31 cellular contexts compared by ENCODE assay signal in the genomic region with DNA sequence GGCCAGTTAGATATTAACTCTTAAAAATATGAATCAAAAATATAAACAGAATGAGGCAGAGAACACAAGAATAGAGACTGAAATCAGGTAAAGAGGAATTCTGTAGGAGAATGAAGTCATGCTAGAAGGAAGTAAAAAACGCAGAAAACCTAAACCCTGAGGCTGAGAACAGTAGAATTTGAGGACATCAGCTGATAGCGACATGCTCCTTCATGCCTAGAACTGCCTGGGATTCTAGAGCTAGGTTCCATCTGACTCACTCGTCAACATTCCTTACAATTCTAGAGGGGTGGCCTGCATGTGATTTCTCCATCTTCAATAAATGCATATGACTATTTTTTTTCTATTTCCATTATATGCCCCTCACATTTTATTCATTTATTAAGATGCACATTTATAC.
"Had no signal": no experiment of that assay in that cellular context is flagged by ENCODE, and none has a peak within 500 bp of the region (broad histone marks: within the 10 kb centered on the region; RNA-seq: fewer than 3 reads in every experiment).

No MANE protein-coding gene starts in this region.

- H3K27ac ChIP-seq: dorsolateral prefrontal cortex, esophagus squamous epithelium, lower lobe of right lung, neutrophil, pancreas, right lobe of liver, suprapubic skin, transverse colon, vagina had no signal

- H3K9me3 Mint-ChIP-seq: neural crest cell had no signal

- DNase-seq: dorsolateral prefrontal cortex; effector CD4-positive, alpha-beta T cell; erythroblast; esophagus squamous epithelium; hypothalamus; immature natural killer cell; islet precursor cell; left ventricle myocardium superior; lower lobe of right lung; mucosa of descending colon; naive B cell; pancreas; retina; right lobe of liver; small intestine; stimulated activated CD4-positive, alpha-beta T cell treated with anti-CD3 and anti-CD28 coated beads, Interleukin-12 subunit alpha, Interleukin-12 subunit beta, amount 100 ng/mL, for 4 hours; stimulated activated CD4-positive, alpha-beta T cell treated with anti-CD3 and anti-CD28 coated beads, Interleukin-1b, Interleukin-23, amount 100 ng/mL, for 48 hours; stimulated activated CD4-positive, alpha-beta T cell treated with anti-CD3 and anti-CD28 coated beads, Interleukin-4, amount 100 ng/mL, for 1 hour; stimulated activated CD8-positive, alpha-beta memory T cell treated with anti-CD3 and anti-CD28 coated beads, Interleukin-4, amount 100 ng/mL, for 48 hours; stimulated activated naive CD4-positive, alpha-beta T cell; stimulated activated naive CD8-positive, alpha-beta T cell treated with anti-CD3 and anti-CD28 coated beads, Interleukin-15, amount 100 ng/mL, for 72 hours; transverse colon had no signal

- H3K4me3 Mint-ChIP-seq: immature natural killer cell; memory B cell; mesothelial cell of epicardium; naive B cell; natural killer cell treated with Interleukin-12 subunit alpha and Interleukin-12 subunit beta and Interleukin-15 and Interleukin-18, amount 100 ng/mL, for 72 hours; neural crest cell; stimulated activated naive CD8-positive, alpha-beta T cell treated with anti-CD3 and anti-CD28 coated beads, Interleukin-15, amount 100 ng/mL, for 72 hours had no signal

- ATAC-seq: left ventricle myocardium superior; lower lobe of right lung; mucosa of descending colon; natural killer cell treated with Interleukin-12 subunit alpha and Interleukin-12 subunit beta and Interleukin-15 and Interleukin-18, amount 100 ng/mL, for 72 hours; pancreas; right lobe of liver; stimulated activated naive CD8-positive, alpha-beta T cell treated with anti-CD3 and anti-CD28 coated beads, Interleukin-15, amount 100 ng/mL, for 72 hours had no signal

- H3K4me1 Mint-ChIP-seq: immature natural killer cell; memory B cell; mesothelial cell of epicardium; naive B cell; neural crest cell; stimulated activated naive CD8-positive, alpha-beta T cell treated with anti-CD3 and anti-CD28 coated beads, Interleukin-15, amount 100 ng/mL, for 72 hours had no signal

- FAIRE-seq: colon, frontal cortex, pancreas, small intestine had no signal

- H3K36me3 Mint-ChIP-seq: memory B cell; mesothelial cell of epicardium; naive B cell; natural killer cell treated with Interleukin-12 subunit alpha and Interleukin-12 subunit beta and Interleukin-15 and Interleukin-18, amount 100 ng/mL, for 72 hours had no signal

- H3K36me3 ChIP-seq: esophagus squamous epithelium, lower lobe of right lung, neutrophil, pancreas, right lobe of liver, suprapubic skin, transverse colon, vagina had no signal

- H3K4me3 ChIP-seq: dorsolateral prefrontal cortex, esophagus squamous epithelium, lower lobe of right lung, mucosa of descending colon, pancreas, right lobe of liver, suprapubic skin, transverse colon, vagina had no signal

- H3K27me3 ChIP-seq: esophagus squamous epithelium, neutrophil, pancreas, right lobe of liver, suprapubic skin, transverse colon, vagina had no signal

- H3K27me3 Mint-ChIP-seq: memory B cell; naive B cell; natural killer cell treated with Interleukin-12 subunit alpha and Interleukin-12 subunit beta and Interleukin-15 and Interleukin-18, amount 100 ng/mL, for 72 hours; stimulated activated naive CD8-positive, alpha-beta T cell treated with anti-CD3 and anti-CD28 coated beads, Interleukin-15, amount 100 ng/mL, for 72 hours had no signal

- H3K4me1 ChIP-seq: esophagus squamous epithelium, lower lobe of right lung, pancreas, right lobe of liver, suprapubic skin, transverse colon, vagina had no signal

- H3K27ac Mint-ChIP-seq: immature natural killer cell; memory B cell; mesothelial cell of epicardium; naive B cell; natural killer cell treated with Interleukin-12 subunit alpha and Interleukin-12 subunit beta and Interleukin-15 and Interleukin-18, amount 100 ng/mL, for 72 hours; stimulated activated naive CD8-positive, alpha-beta T cell treated with anti-CD3 and anti-CD28 coated beads, Interleukin-15, amount 100 ng/mL, for 72 hours had no signal

- H3K9me3 ChIP-seq: esophagus squamous epithelium, lower lobe of right lung, mucosa of descending colon, neutrophil, pancreas, right lobe of liver, suprapubic skin, transverse colon, vagina had no signal
